In genomic region chr6:25089442-25089841, GRCh38 we compare ENCODE assay signal across 14 cellular contexts.
A peak's percentile ranks its signal among the peaks of the same experiment; 100 is the strongest.
DNase-seq lines count a peak whose midpoint lies in the region; ATAC-seq and TF ChIP-seq lines count a peak whose summit lies in the region.
"Had no signal": no experiment of that assay in that cellular context is flagged by ENCODE, and none has a peak within 500 bp of the region (broad histone marks: within the 10 kb centered on the region; RNA-seq: fewer than 3 reads in every experiment).

No MANE protein-coding gene starts in this region.

- H3K4me3 Mint-ChIP-seq in activated CD4-positive, alpha-beta memory T cell treated with anti-CD3 and anti-CD28 coated beads, Interleukin-2, amount 10 ng/mL, durations not matched to agents 7 days and 5 days = no peak overlapping the region
- H3K4me3 Mint-ChIP-seq in T-helper 17 cell = no peak overlapping the region
- H3K4me3 Mint-ChIP-seq: nephron progenitor cell had no signal

- peaks cover 53% of the 10 kb centered on the region for H3K36me3 Mint-ChIP-seq in activated CD4-positive, alpha-beta memory T cell treated with anti-CD3 and anti-CD28 coated beads, Interleukin-2, amount 10 ng/mL, durations not matched to agents 7 days and 5 days (ENCODE audit: low read depth)
- H3K36me3 Mint-ChIP-seq in T-helper 17 cell (ENCODE audit: low read depth) = peaks cover under 1% of the 10 kb centered on the region

- H3K9me3 ChIP-seq in esophagus squamous epithelium (no peaks in the 10 kb centered on the region), T-helper 17 cell (ENCODE audit: control insufficient read depth, low read length, poor library complexity, severe bottlenecking) (no peaks in the 10 kb centered on the region)
- H3K9me3 ChIP-seq: Caco-2, testis had no signal

- DNase-seq in AG09309 (ENCODE audit: low read depth) (peak; percentile 8), EH (ENCODE audit: low read depth) (peak; percentile 49), esophagus squamous epithelium (lab: John Stamatoyannopoulos, UW) (no peak), T-helper 17 cell (no peak)
- no peak for DNase-seq in activated CD4-positive, alpha-beta memory T cell treated with anti-CD3 and anti-CD28 coated beads, Interleukin-2, amount 10 ng/mL, durations not matched to agents 7 days and 5 days
- DNase-seq: activated CD4-positive, CD25-positive, alpha-beta regulatory T cell; Caco-2; left cardiac atrium; NCI-H1048; NCI-H510A treated with DMSO at 0.1 percent for 48 hours; nephron progenitor cell; testis had no signal

- peak overlapping the region; percentile 32 for H3K27ac Mint-ChIP-seq in activated CD4-positive, alpha-beta memory T cell treated with anti-CD3 and anti-CD28 coated beads, Interleukin-2, amount 10 ng/mL, durations not matched to agents 7 days and 5 days
- H3K27ac Mint-ChIP-seq in T-helper 17 cell = no peak overlapping the region
- H3K27ac Mint-ChIP-seq: nephron progenitor cell had no signal

- peaks cover 28% of the 10 kb centered on the region for H3K4me1 Mint-ChIP-seq in activated CD4-positive, alpha-beta memory T cell treated with anti-CD3 and anti-CD28 coated beads, Interleukin-2, amount 10 ng/mL, durations not matched to agents 7 days and 5 days
- peaks cover 19% of the 10 kb centered on the region for H3K4me1 Mint-ChIP-seq in T-helper 17 cell
- H3K4me1 Mint-ChIP-seq: nephron progenitor cell had no signal

- H3K4me3 ChIP-seq in AG09309 (ENCODE audit: control insufficient read depth, low read depth, low read length) (no peak overlapping the region), esophagus squamous epithelium (no peak overlapping the region)
- H3K4me3 ChIP-seq: testis had no signal

- ATAC-seq in HG03108 (IDR thresholded peaks at IDR 0.05; ENCODE audit: unreplicated experiment) (no peak), GM21526 (IDR thresholded peaks at IDR 0.05; ENCODE audit: low FRiP score, unreplicated experiment) (no peak), T-helper 17 cell (no peak)

- H3K27me3 ChIP-seq in esophagus squamous epithelium = no peaks in the 10 kb centered on the region
- H3K27me3 ChIP-seq: testis had no signal

- H3K36me3 ChIP-seq in esophagus squamous epithelium = peaks cover 0 to 22% (median 0%) of the 10 kb centered on the region in 3 donors

- peaks cover 0 to 24% (median 7%) of the 10 kb centered on the region in 3 donors for H3K4me1 ChIP-seq in esophagus squamous epithelium
- H3K4me1 ChIP-seq: testis had no signal

- TF ChIP-seq CTCF in AG09309 (IDR thresholded peaks at IDR 0.05; ENCODE audit: control insufficient read depth, insufficient read depth, low read depth, low read length, missing control alignments) (no peak), esophagus squamous epithelium (IDR thresholded peaks at IDR 0.05) (no peak)

- H3K27me3 Mint-ChIP-seq in activated CD4-positive, alpha-beta memory T cell treated with anti-CD3 and anti-CD28 coated beads, Interleukin-2, amount 10 ng/mL, durations not matched to agents 7 days and 5 days = no peaks in the 10 kb centered on the region
- no peaks in the 10 kb centered on the region for H3K27me3 Mint-ChIP-seq in T-helper 17 cell

- TF ChIP-seq POLR2A in esophagus squamous epithelium (IDR thresholded peaks at IDR 0.05) = no peak

- intact Hi-C loops in esophagus squamous epithelium (cut with DNase I) = no loop called here

- POLR2A ChIA-PET in activated CD4-positive, alpha-beta memory T cell treated with anti-CD3 and anti-CD28 coated beads, Interleukin-2, amount 10 ng/mL, durations not matched to agents 7 days and 5 days (lab: Charles Lee) = interaction anchor here (1.1 to 2.2 kb wide), 5 partner anchors 12 to 62 kb away, joined by 3 to 7 read pairs (median 4); no protein-coding TSS in a partner anchor

- H3K9me3 Mint-ChIP-seq in activated CD4-positive, alpha-beta memory T cell treated with anti-CD3 and anti-CD28 coated beads, Interleukin-2, amount 10 ng/mL, durations not matched to agents 7 days and 5 days = no peaks in the 10 kb centered on the region
- H3K9me3 Mint-ChIP-seq: nephron progenitor cell had no signal

- WGBS in esophagus squamous epithelium, 2 donors = 31 to 42% methylated on average over 2 of the region's 2 CpGs

- H3K27ac ChIP-seq in esophagus squamous epithelium = peak overlapping the region in 3 of 4 donors; percentile 11 to 59 (median 23)
- H3K27ac ChIP-seq: testis had no signal

- CTCF ChIA-PET in activated CD4-positive, alpha-beta memory T cell treated with anti-CD3 and anti-CD28 coated beads, Interleukin-2, amount 10 ng/mL, durations not matched to agents 7 days and 5 days (lab: Charles Lee) = interaction anchor here (0.9 to 1.9 kb wide), 4 partner anchors 19 to 460 kb away, joined by 3 to 7 read pairs (median 3); no protein-coding TSS in a partner anchor

Comparison
In these comparisons a context has a peak if more than half of its experiments do, and no peak if none do; other contexts are left out.
1. DNase-seq: peak in AG09309 (single experiment) and EH (single experiment); none in activated CD4-positive, alpha-beta memory T cell treated with anti-CD3 and anti-CD28 coated beads, Interleukin-2, amount 10 ng/mL, durations not matched to agents 7 days and 5 days (single experiment), esophagus squamous epithelium (single experiment) and T-helper 17 cell (0 of 3).